ENCODE assay signal across 17 cellular contexts in genomic region chr13:43229506-43229905, GRCh38.
DNase-seq lines count a peak whose midpoint lies in the region; ATAC-seq and TF ChIP-seq lines count a peak whose summit lies in the region.
"Had no signal": no experiment of that assay in that cellular context is flagged by ENCODE, and none has a peak within 500 bp of the region (broad histone marks: within the 10 kb centered on the region; RNA-seq: fewer than 3 reads in every experiment).

No MANE protein-coding gene starts in this region.

- no peaks in the 10 kb centered on the region for H3K36me3 Mint-ChIP-seq in dendritic cell treated with granulocyte-macrophage colony-stimulating factor and Interleukin-4, amounts not matched to agents 40 ng/mL and 50 ng/mL, for 4 days (ENCODE audit: low read depth)
- peaks cover 10% of the 10 kb centered on the region for H3K36me3 Mint-ChIP-seq in Caco-2 (ENCODE audit: insufficient read depth, unreplicated experiment)

- peak overlapping the region; percentile 6 for H3K27ac Mint-ChIP-seq in dendritic cell treated with granulocyte-macrophage colony-stimulating factor and Interleukin-4, amounts not matched to agents 40 ng/mL and 50 ng/mL, for 4 days
- H3K27ac Mint-ChIP-seq in Caco-2 (ENCODE audit: unreplicated experiment), result no peak overlapping the region

- no peak overlapping the region for H2BK120ac ChIP-seq in mesendoderm (ENCODE audit: low read depth, low read length)

- H3K4me3 ChIP-seq in AG10803 (ENCODE audit: low read length) (no peak overlapping the region), lung (no peak overlapping the region), Caco-2 (ENCODE audit: low read depth, low read length) (no peak overlapping the region), mesendoderm (ENCODE audit: low read length) (no peak overlapping the region)
- H3K4me3 ChIP-seq: BLaER1 treated with 17β-estradiol and CSF1 and Interleukin-3, amounts not matched to agents 10 nM and 100 nM; esophagus squamous epithelium; thyroid gland had no signal

- H4K5ac ChIP-seq in mesendoderm (ENCODE audit: low read length), result no peak overlapping the region

- no peak overlapping the region for H2BK15ac ChIP-seq in mesendoderm (replicated peaks; ENCODE audit: low read depth)

- no peaks in the 10 kb centered on the region for H3K79me2 ChIP-seq in mesendoderm (ENCODE audit: control insufficient read depth, insufficient read depth, low read length)

- H3K4me1 Mint-ChIP-seq in dendritic cell treated with granulocyte-macrophage colony-stimulating factor and Interleukin-4, amounts not matched to agents 40 ng/mL and 50 ng/mL, for 4 days (ENCODE audit: low read depth), result peaks cover 16% of the 10 kb centered on the region
- no peaks in the 10 kb centered on the region for H3K4me1 Mint-ChIP-seq in Caco-2 (ENCODE audit: low read depth, unreplicated experiment)

- H3K27ac ChIP-seq in lung (ENCODE audit: low read depth in 1 of 2, low read length in 1 of 2), result no peak overlapping the region
- H3K27ac ChIP-seq in mesendoderm (ENCODE audit: low read depth, low read length), result no peak overlapping the region
- H3K27ac ChIP-seq: BLaER1 treated with 17β-estradiol and CSF1 and Interleukin-3, amounts not matched to agents 10 nM and 100 nM; esophagus squamous epithelium; thyroid gland; WERI-Rb-1 had no signal

- intact Hi-C loops in dendritic cell treated with granulocyte-macrophage colony-stimulating factor and Interleukin-4, amounts not matched to agents 40 ng/mL and 50 ng/mL, for 4 days (cut with micrococcal nuclease), result no loop called here
- intact Hi-C loops in Caco-2 (cut with micrococcal nuclease; ENCODE audit: unreplicated experiment), result no loop called here

- H3K36me3 ChIP-seq in lung (ENCODE audit: control insufficient read depth in 2 of 2, insufficient read depth in 2 of 2, low read length in 2 of 2) (no peaks in the 10 kb centered on the region), Caco-2 (ENCODE audit: control insufficient read depth, insufficient read depth, low read length) (no peaks in the 10 kb centered on the region), mesendoderm (ENCODE audit: control insufficient read depth, insufficient read depth, low read length) (no peaks in the 10 kb centered on the region)
- H3K36me3 ChIP-seq: BLaER1 treated with 17β-estradiol and CSF1 and Interleukin-3, amounts not matched to agents 10 nM and 100 nM; esophagus squamous epithelium; thyroid gland; WERI-Rb-1 had no signal

- H3K23ac ChIP-seq in mesendoderm (ENCODE audit: low read length), result no peak overlapping the region

- POLR2A ChIA-PET in Caco-2 (lab: Charles Lee), result no interaction called here

- 52 to 74% methylated on average over 3 of the region's 3 CpGs for WGBS in lung, 2 donors
- no CpG with 5 or more reads among the region's 3 CpGs for WGBS in mesendoderm (ENCODE audit: extremely low coverage, insufficient coverage, low lambda C conversion rate)

- H2AK5ac ChIP-seq in mesendoderm (ENCODE audit: low read length), result no peak overlapping the region

- peaks cover 5% of the 10 kb centered on the region for H3K27me3 Mint-ChIP-seq in dendritic cell treated with granulocyte-macrophage colony-stimulating factor and Interleukin-4, amounts not matched to agents 40 ng/mL and 50 ng/mL, for 4 days
- no peaks in the 10 kb centered on the region for H3K27me3 Mint-ChIP-seq in Caco-2 (ENCODE audit: insufficient read depth, unreplicated experiment)

- no peaks in the 10 kb centered on the region for H3K9me3 Mint-ChIP-seq in dendritic cell treated with granulocyte-macrophage colony-stimulating factor and Interleukin-4, amounts not matched to agents 40 ng/mL and 50 ng/mL, for 4 days
- no peaks in the 10 kb centered on the region for H3K9me3 Mint-ChIP-seq in Caco-2 (ENCODE audit: unreplicated experiment)

- H3K9ac ChIP-seq in mesendoderm (ENCODE audit: low read length), result no peak overlapping the region
- H3K9ac ChIP-seq: BLaER1 treated with 17β-estradiol and CSF1 and Interleukin-3, amounts not matched to agents 10 nM and 100 nM had no signal

- no peak overlapping the region for H3K56ac ChIP-seq in mesendoderm (ENCODE audit: low read length)

- no TSS peak for BruUV-seq in Caco-2 (replicated peaks; lab: Mats Ljungman, UMichigan)

- TF ChIP-seq CTCF in AG10803 (conservative IDR thresholded peaks at IDR 0.05; ENCODE audit: low read length) (no peak), lung (IDR thresholded peaks at IDR 0.05; ENCODE audit: control extremely low read depth, extremely low read depth) (no peak), Caco-2 (IDR thresholded peaks at IDR 0.05; ENCODE audit: insufficient read depth in 1 of 2, low read depth in 1 of 2, low read length in 1 of 2, severe bottlenecking in 1 of 2, unreplicated experiment in 1 of 2) (no peak)

- H3K4me3 Mint-ChIP-seq in dendritic cell treated with granulocyte-macrophage colony-stimulating factor and Interleukin-4, amounts not matched to agents 40 ng/mL and 50 ng/mL, for 4 days, result no peak overlapping the region
- H3K4me3 Mint-ChIP-seq in Caco-2 (ENCODE audit: unreplicated experiment), result no peak overlapping the region

- no peak overlapping the region for H3K4ac ChIP-seq in mesendoderm (ENCODE audit: low read depth, low read length)

- H3K9me3 ChIP-seq in lung (ENCODE audit: control insufficient read depth in 2 of 2, insufficient read depth in 1 of 2, low read length in 1 of 2) (no peaks in the 10 kb centered on the region), Caco-2 (no peaks in the 10 kb centered on the region)
- H3K9me3 ChIP-seq: esophagus squamous epithelium, thyroid gland had no signal

- ATAC-seq in lung (ENCODE audit: insufficient read depth, low FRiP score) (peak; percentile 66), HG02884 (IDR thresholded peaks at IDR 0.05; ENCODE audit: unreplicated experiment) (no peak)
- ATAC-seq: sciatic nerve had no signal

- H3K18ac ChIP-seq in mesendoderm (ENCODE audit: low read length), result no peak overlapping the region

- DNase-seq in AG10803 (ENCODE audit: low read depth) (peak; percentile 64), M059J (ENCODE audit: low read depth) (peak; percentile 74), lung (ENCODE audit: low spot score) (no peak), Caco-2 (no peak), mesendoderm (no peak)
- DNase-seq in activated CD8-positive, alpha-beta memory T cell treated with anti-CD3 and anti-CD28 coated beads, Interleukin-2, amount 50 U/mL, for 48 hours, result no peak
- DNase-seq: activated CD8-positive, alpha-beta memory T cell treated with anti-CD3 and anti-CD28 coated beads for 24 hours; activated effector memory CD4-positive, alpha-beta T cell treated with Interleukin-2 at 50 U/mL for 16 hours; esophagus squamous epithelium; Karpas-422; NCI-H524 treated with DMSO at 0.1 percent for 48 hours; thyroid gland; WERI-Rb-1 had no signal

- no peak overlapping the region for H3K4me2 ChIP-seq in mesendoderm (ENCODE audit: low read length)

- H3K79me1 ChIP-seq in mesendoderm (ENCODE audit: low read length), result no peaks in the 10 kb centered on the region

- CTCF ChIA-PET in Caco-2 (lab: Charles Lee), result no interaction called here

- H4K8ac ChIP-seq in mesendoderm (ENCODE audit: low read depth, low read length), result no peak overlapping the region

- H3K4me1 ChIP-seq in lung (ENCODE audit: control insufficient read depth in 2 of 2, insufficient read depth in 2 of 2, low read length in 2 of 2) (peaks cover 0 to 6% of the 10 kb centered on the region in 2 donors), Caco-2 (no peaks in the 10 kb centered on the region), mesendoderm (ENCODE audit: control insufficient read depth, low read depth, low read length) (no peaks in the 10 kb centered on the region)
- H3K4me1 ChIP-seq: esophagus squamous epithelium, thyroid gland had no signal

- H2BK5ac ChIP-seq in mesendoderm (ENCODE audit: low read length), result no peak overlapping the region

- H3K27me3 ChIP-seq in lung (ENCODE audit: control insufficient read depth, insufficient read depth) (no peaks in the 10 kb centered on the region), Caco-2 (replicated peaks; ENCODE audit: control insufficient read depth, insufficient read depth, low read length) (no peaks in the 10 kb centered on the region), mesendoderm (ENCODE audit: insufficient read depth, low read length, poor library complexity) (no peaks in the 10 kb centered on the region)
- H3K27me3 ChIP-seq: BLaER1 treated with 17β-estradiol and CSF1 and Interleukin-3, amounts not matched to agents 10 nM and 100 nM; esophagus squamous epithelium; thyroid gland had no signal

Comparison
In these comparisons a context has a peak if more than half of its experiments do, and no peak if none do; other contexts are left out.
1. DNase-seq: peak in AG10803 (single experiment) and M059J (single experiment); none in lung (single experiment), activated CD8-positive, alpha-beta memory T cell treated with anti-CD3 and anti-CD28 coated beads, Interleukin-2, amount 50 U/mL, for 48 hours (single experiment), Caco-2 (0 of 2) and mesendoderm (single experiment).